In the genomic region with DNA sequence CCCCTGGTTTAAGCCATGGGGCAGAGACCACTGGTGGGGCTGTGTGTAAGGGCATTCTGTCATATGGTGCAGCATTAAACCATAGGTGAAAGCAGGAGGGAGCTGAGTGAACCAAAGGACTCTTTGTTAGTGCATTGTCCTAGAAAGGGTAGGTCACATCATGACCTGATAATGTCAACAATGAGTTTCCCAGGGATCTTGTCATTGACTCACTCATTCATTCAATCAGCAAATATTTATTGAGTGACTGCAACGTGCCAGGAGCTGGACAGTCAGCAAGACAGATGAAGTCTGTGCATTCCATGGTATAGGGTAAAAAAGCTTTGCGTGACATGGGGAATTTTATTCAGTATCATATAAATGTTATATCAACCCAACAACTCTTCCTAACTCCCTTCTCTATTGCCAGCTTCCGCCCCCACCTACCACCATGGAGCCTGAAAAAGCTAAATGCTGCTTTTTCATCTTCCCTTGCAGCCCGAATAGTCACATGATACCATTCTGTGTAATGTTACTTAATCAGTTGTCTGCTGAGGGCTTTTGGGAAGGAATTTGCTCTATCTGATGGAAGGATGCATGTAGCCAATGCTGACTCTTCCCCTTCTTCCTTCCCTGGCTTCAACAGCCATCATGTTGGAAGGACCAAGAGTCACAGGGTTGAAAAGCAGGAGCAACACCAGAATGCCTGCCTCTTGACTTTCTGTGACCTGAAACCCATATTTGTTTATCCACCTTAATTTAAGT, we compare ENCODE assay signal across 13 cellular contexts.
"Had no signal": no experiment of that assay in that cellular context is flagged by ENCODE, and none has a peak within 500 bp of the region (broad histone marks: within the 10 kb centered on the region; RNA-seq: fewer than 3 reads in every experiment).

No MANE protein-coding gene starts in this region.

- H3K36me3 Mint-ChIP-seq: activated naive CD4-positive, alpha-beta T cell treated with anti-CD3 and anti-CD28 coated beads, Interleukin-2, amount 10 ng/mL, durations not matched to agents 7 days and 5 days; naive thymus-derived CD8-positive, alpha-beta T cell; stimulated activated naive B cell treated with anti-CD40 and anti-IgM and Interleukin-4, amounts not matched to agents 10 μg/mL and 1 μg/mL and 100 μg/mL, for 72 hours had no signal

- H3K27me3 ChIP-seq: esophagus muscularis mucosa, thyroid gland had no signal

- H3K9me3 Mint-ChIP-seq: activated T-helper 2 cell treated with anti-CD3 and anti-CD28 coated beads, Interferon-gamma antibody, Interleukin-2, Interleukin-4, amounts not matched to agents 10 μg/mL and 5 μg/mL and 100 μg/mL, durations not matched to agents 14 hours and 24 hours and 36 hours had no signal

- H3K4me3 Mint-ChIP-seq: activated naive CD4-positive, alpha-beta T cell treated with anti-CD3 and anti-CD28 coated beads, Interleukin-2, amount 10 ng/mL, durations not matched to agents 7 days and 5 days; naive thymus-derived CD8-positive, alpha-beta T cell; stimulated activated naive B cell treated with anti-CD40 and anti-IgM and Interleukin-4, amounts not matched to agents 10 μg/mL and 1 μg/mL and 100 μg/mL, for 72 hours had no signal

- H3K27ac ChIP-seq: esophagus muscularis mucosa, left ventricle myocardium inferior, thyroid gland, VCaP had no signal

- H3K27ac Mint-ChIP-seq: activated naive CD4-positive, alpha-beta T cell treated with anti-CD3 and anti-CD28 coated beads, Interleukin-2, amount 10 ng/mL, durations not matched to agents 7 days and 5 days; activated T-helper 2 cell treated with anti-CD3 and anti-CD28 coated beads, Interferon-gamma antibody, Interleukin-2, Interleukin-4, amounts not matched to agents 10 μg/mL and 5 μg/mL and 100 μg/mL, durations not matched to agents 14 hours and 24 hours and 36 hours; naive thymus-derived CD8-positive, alpha-beta T cell; stimulated activated naive B cell treated with anti-CD40 and anti-IgM and Interleukin-4, amounts not matched to agents 10 μg/mL and 1 μg/mL and 100 μg/mL, for 72 hours had no signal

- H3K4me1 Mint-ChIP-seq: activated naive CD4-positive, alpha-beta T cell treated with anti-CD3 and anti-CD28 coated beads, Interleukin-2, amount 10 ng/mL, durations not matched to agents 7 days and 5 days had no signal

- DNase-seq: activated CD4-positive, alpha-beta T cell treated with anti-CD3 and anti-CD28 coated beads for 1 hour; activated CD4-positive, alpha-beta T cell treated with anti-CD3 and anti-CD28 coated beads, Interleukin-2, amount 50 U/mL, for 4 hours; activated naive CD4-positive, alpha-beta T cell treated with anti-CD3 and anti-CD28 coated beads, Interleukin-2, amount 10 ng/mL, durations not matched to agents 7 days and 5 days; activated T-cell treated with anti-CD3 and anti-CD28 coated beads for 4 hours; hippocampal formation; left ventricle myocardium inferior; naive thymus-derived CD8-positive, alpha-beta T cell; stimulated activated CD4-positive, alpha-beta T cell treated with anti-CD3 and anti-CD28 coated beads, Interleukin-2, amount 100 ng/mL, for 48 hours; stimulated activated naive B cell treated with anti-CD40 and anti-IgM and Interleukin-4, amounts not matched to agents 10 μg/mL and 1 μg/mL and 100 μg/mL, for 72 hours; thyroid gland had no signal

- H3K36me3 ChIP-seq: esophagus muscularis mucosa, left ventricle myocardium inferior, thyroid gland had no signal

- H3K4me3 ChIP-seq: esophagus muscularis mucosa, left ventricle myocardium inferior, thyroid gland had no signal

- H3K4me1 ChIP-seq: esophagus muscularis mucosa had no signal

- ATAC-seq: naive thymus-derived CD8-positive, alpha-beta T cell; stimulated activated naive B cell treated with anti-CD40 and anti-IgM and Interleukin-4, amounts not matched to agents 10 μg/mL and 1 μg/mL and 100 μg/mL, for 72 hours had no signal

- H3K9me3 ChIP-seq: esophagus muscularis mucosa, left ventricle myocardium inferior, thyroid gland had no signal

- H3K27me3 Mint-ChIP-seq: naive thymus-derived CD8-positive, alpha-beta T cell had no signal
